ENCODE assay signal across 22 cellular contexts in genomic region chr3:43522702-43523362, GRCh38.
DNase-seq lines count a peak whose midpoint lies in the region; ATAC-seq and TF ChIP-seq lines count a peak whose summit lies in the region.
"Had no signal": no experiment of that assay in that cellular context is flagged by ENCODE, and none has a peak within 500 bp of the region (broad histone marks: within the 10 kb centered on the region; RNA-seq: fewer than 3 reads in every experiment).

No MANE protein-coding gene starts in this region.

- H3K4me2 ChIP-seq in GM23248 (ENCODE audit: unreplicated experiment), result no peak overlapping the region

- TF ChIP-seq CTCF in choroid plexus epithelial cell (conservative IDR thresholded peaks at IDR 0.05; ENCODE audit: low read depth, low read length) (no peak), mucosa of descending colon (IDR thresholded peaks at IDR 0.05) (no peak), lower lobe of right lung (IDR thresholded peaks at IDR 0.05) (no peak)

- no peaks in the 10 kb centered on the region for H3K27me3 Mint-ChIP-seq in activated T-helper 2 cell treated with anti-CD3 and anti-CD28 coated beads, Interferon-gamma antibody, Interleukin-2, Interleukin-4, amounts not matched to agents 10 μg/mL and 5 μg/mL and 100 μg/mL, durations not matched to agents 14 hours and 24 hours and 36 hours (ENCODE audit: low read depth)
- H3K27me3 Mint-ChIP-seq: memory B cell; naive thymus-derived CD8-positive, alpha-beta T cell had no signal

- H3K9ac ChIP-seq in GM23248, result no peak overlapping the region

- in situ Hi-C loops in GM23248 (cut with MboI), result loop anchor here (25.0 kb wide), 1 partner anchor 561 kb away; no protein-coding TSS in a partner anchor

- H3F3A ChIP-seq in GM23248 (ENCODE audit: insufficient read depth), result no peaks in the 10 kb centered on the region; the same call in 1 of the 2 replicates

- no peak overlapping the region for H3K4me3 Mint-ChIP-seq in activated T-helper 2 cell treated with anti-CD3 and anti-CD28 coated beads, Interferon-gamma antibody, Interleukin-2, Interleukin-4, amounts not matched to agents 10 μg/mL and 5 μg/mL and 100 μg/mL, durations not matched to agents 14 hours and 24 hours and 36 hours (ENCODE audit: low read depth)
- H3K4me3 Mint-ChIP-seq: memory B cell; naive thymus-derived CD8-positive, alpha-beta T cell had no signal

- H4K20me1 ChIP-seq in GM23248 (ENCODE audit: insufficient read depth), result no peaks in the 10 kb centered on the region

- no peaks in the 10 kb centered on the region for H3K9me2 ChIP-seq in GM23248 (ENCODE audit: insufficient read depth)

- peak; percentile 15 for DNase-seq in GM23248
- peak; percentile 67 for DNase-seq in NCI-H226
- peak; percentile 60 for DNase-seq in choroid plexus epithelial cell (ENCODE audit: low read depth)
- DNase-seq in mucosa of descending colon, result no peak
- DNase-seq in midbrain (lab: John Stamatoyannopoulos, UW), result no peak
- no peak for DNase-seq in activated T-helper 2 cell treated with anti-CD3 and anti-CD28 coated beads, Interferon-gamma antibody, Interleukin-2, Interleukin-4, amounts not matched to agents 10 μg/mL and 5 μg/mL and 100 μg/mL, durations not matched to agents 14 hours and 24 hours and 36 hours (ENCODE audit: low spot score)
- no peak for DNase-seq in lower lobe of right lung
- DNase-seq: activated CD4-positive, alpha-beta T cell treated with anti-CD3 and anti-CD28 coated beads for 1 hour; activated gamma-delta T cell; BE2C; Caco-2; effector CD8-positive, alpha-beta T cell; islet precursor cell; MG63; naive thymus-derived CD8-positive, alpha-beta T cell; NCI-H1694; pancreas; Peyer's patch; stimulated activated naive CD4-positive, alpha-beta T cell treated with Interleukin-2 at 50 U/mL for 16 hours; transverse colon had no signal

- H3K27me3 ChIP-seq in GM23248 (replicated peaks; ENCODE audit: insufficient read depth) (no peaks in the 10 kb centered on the region), lower lobe of right lung (ENCODE audit: low read depth) (no peaks in the 10 kb centered on the region)
- H3K27me3 ChIP-seq: BE2C, MG63, pancreas, Peyer's patch, transverse colon had no signal

- H2AFZ ChIP-seq in GM23248, result no peak overlapping the region

- H3K27ac ChIP-seq in GM23248, result no peak overlapping the region
- H3K27ac ChIP-seq in lower lobe of right lung, result no peak overlapping the region
- H3K27ac ChIP-seq: pancreas, Peyer's patch, transverse colon had no signal

- H3K9me3 ChIP-seq in GM23248 (ENCODE audit: low read depth) (no peaks in the 10 kb centered on the region), mucosa of descending colon (peaks cover 15% of the 10 kb centered on the region), lower lobe of right lung (peaks cover 14% of the 10 kb centered on the region)
- H3K9me3 ChIP-seq: BE2C, Caco-2, MG63, pancreas had no signal

- H3K36me3 Mint-ChIP-seq in activated T-helper 2 cell treated with anti-CD3 and anti-CD28 coated beads, Interferon-gamma antibody, Interleukin-2, Interleukin-4, amounts not matched to agents 10 μg/mL and 5 μg/mL and 100 μg/mL, durations not matched to agents 14 hours and 24 hours and 36 hours (ENCODE audit: low read depth), result peaks cover 10% of the 10 kb centered on the region

- H3K9me3 Mint-ChIP-seq in activated T-helper 2 cell treated with anti-CD3 and anti-CD28 coated beads, Interferon-gamma antibody, Interleukin-2, Interleukin-4, amounts not matched to agents 10 μg/mL and 5 μg/mL and 100 μg/mL, durations not matched to agents 14 hours and 24 hours and 36 hours, result peaks cover 26% of the 10 kb centered on the region

- H3K4me1 Mint-ChIP-seq in activated T-helper 2 cell treated with anti-CD3 and anti-CD28 coated beads, Interferon-gamma antibody, Interleukin-2, Interleukin-4, amounts not matched to agents 10 μg/mL and 5 μg/mL and 100 μg/mL, durations not matched to agents 14 hours and 24 hours and 36 hours (ENCODE audit: low read depth), result no peaks in the 10 kb centered on the region
- H3K4me1 Mint-ChIP-seq: memory B cell; naive thymus-derived CD8-positive, alpha-beta T cell had no signal

- H3K79me2 ChIP-seq in GM23248 (ENCODE audit: insufficient read depth), result no peaks in the 10 kb centered on the region

- ATAC-seq in mucosa of descending colon (peak; percentile 42), lower lobe of right lung (no peak)
- ATAC-seq: naive thymus-derived CD8-positive, alpha-beta T cell; pancreas; sciatic nerve had no signal

- no peaks in the 10 kb centered on the region for H3K36me3 ChIP-seq in GM23248 (ENCODE audit: low read depth)
- H3K36me3 ChIP-seq in mucosa of descending colon (ENCODE audit: low read depth), result no peaks in the 10 kb centered on the region
- H3K36me3 ChIP-seq in lower lobe of right lung, result no peaks in the 10 kb centered on the region
- H3K36me3 ChIP-seq: BE2C, MG63, pancreas had no signal

- H3K4me1 ChIP-seq in GM23248 (ENCODE audit: insufficient read depth) (0 out of 2 replicates have a peak, but pooled peaks cover 6% of the 10 kb centered on the region), mucosa of descending colon (ENCODE audit: low read depth) (no peaks in the 10 kb centered on the region), lower lobe of right lung (no peaks in the 10 kb centered on the region)
- H3K4me1 ChIP-seq: BE2C, Caco-2, pancreas, Peyer's patch, transverse colon had no signal

- no peak overlapping the region for H3K4me3 ChIP-seq in GM23248
- H3K4me3 ChIP-seq in choroid plexus epithelial cell (ENCODE audit: low read depth, low read length), result no peak overlapping the region
- no peak overlapping the region for H3K4me3 ChIP-seq in mucosa of descending colon
- H3K4me3 ChIP-seq in lower lobe of right lung, result no peak overlapping the region
- H3K4me3 ChIP-seq: MG63, pancreas, Peyer's patch, transverse colon had no signal

- intact Hi-C loops in mucosa of descending colon (cut with DNase I, micrococcal nuclease), result no loop called here
- intact Hi-C loops in activated T-helper 2 cell treated with anti-CD3 and anti-CD28 coated beads, Interferon-gamma antibody, Interleukin-2, Interleukin-4, amounts not matched to agents 10 μg/mL and 5 μg/mL and 100 μg/mL, durations not matched to agents 14 hours and 24 hours and 36 hours (cut with micrococcal nuclease), result no loop called here
- intact Hi-C loops in lower lobe of right lung (cut with DNase I), result no loop called here

- WGBS in GM23248 (ENCODE audit: low coverage in 1 of 2, low lambda C conversion rate in 2 of 2, missing lambda C conversion rate in 2 of 2), 2 experiments, result 97 to 98% methylated on average over 4 of the region's 4 CpGs

- no peak overlapping the region for H3K27ac Mint-ChIP-seq in activated T-helper 2 cell treated with anti-CD3 and anti-CD28 coated beads, Interferon-gamma antibody, Interleukin-2, Interleukin-4, amounts not matched to agents 10 μg/mL and 5 μg/mL and 100 μg/mL, durations not matched to agents 14 hours and 24 hours and 36 hours
- H3K27ac Mint-ChIP-seq: memory B cell; naive thymus-derived CD8-positive, alpha-beta T cell had no signal

Comparison
In these comparisons a context has a peak if more than half of its experiments do, and no peak if none do; other contexts are left out.
1. DNase-seq: peak in GM23248 (single experiment), NCI-H226 (single experiment) and choroid plexus epithelial cell (single experiment); none in mucosa of descending colon (0 of 3), midbrain (single experiment), activated T-helper 2 cell treated with anti-CD3 and anti-CD28 coated beads, Interferon-gamma antibody, Interleukin-2, Interleukin-4, amounts not matched to agents 10 μg/mL and 5 μg/mL and 100 μg/mL, durations not matched to agents 14 hours and 24 hours and 36 hours (single experiment) and lower lobe of right lung (single experiment).